ENCODE assay signal across 1 cellular context in the genomic region with DNA sequence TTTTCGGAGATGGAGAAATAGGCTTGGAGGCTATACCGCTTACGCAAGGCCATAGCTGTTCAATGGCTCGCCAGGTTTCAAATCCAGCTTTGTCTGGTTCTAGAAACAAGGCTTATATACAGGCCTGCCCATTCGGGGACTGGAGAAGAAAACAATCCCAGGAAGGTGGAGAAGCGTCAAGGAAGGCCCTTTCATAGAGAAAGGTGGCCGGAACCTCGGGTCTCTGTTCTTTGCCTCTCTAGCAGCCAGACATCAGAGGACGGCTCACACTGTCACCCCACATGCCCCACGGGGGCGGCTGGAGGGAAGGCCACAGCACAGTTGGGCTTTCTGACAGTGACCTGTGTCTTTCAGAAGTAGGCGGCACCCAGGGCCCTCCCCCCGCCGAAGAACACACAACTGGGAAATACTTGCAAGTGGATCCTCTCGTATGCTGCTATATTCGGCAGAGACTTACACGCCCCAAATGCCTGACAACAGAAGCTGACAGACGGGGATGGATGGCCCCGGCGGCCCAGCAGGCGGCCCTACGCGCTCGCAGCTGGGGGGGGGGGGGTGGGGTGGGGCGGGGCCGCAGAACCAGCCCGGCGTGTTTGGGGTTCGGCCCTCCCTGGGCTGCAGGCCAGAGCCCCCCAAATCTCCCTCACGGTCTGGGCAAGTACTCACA.
TF ChIP-seq lines count a peak whose summit lies in the region.

No MANE protein-coding gene starts in this region.

TF ChIP-seq in K562, 482 proteins besides CTCF, POLR2A, EP300 and RAD21 (continued from another document and continues in another):
- no peak for TF ChIP-seq HDAC8 (tag; IDR thresholded peaks at IDR 0.05)
- no peak for TF ChIP-seq NR2F6 (CRISPR knock-in tag; IDR thresholded peaks at IDR 0.05)
- no peak for TF ChIP-seq RHOXF2B (CRISPR knock-in tag; conservative IDR thresholded peaks at IDR 0.05)
- TF ChIP-seq HSF4 (CRISPR knock-in tag; IDR thresholded peaks at IDR 0.05; ENCODE audit: borderline replicate concordance), result no peak
- TF ChIP-seq RBM17 (IDR thresholded peaks at IDR 0.05; ENCODE audit: borderline replicate concordance, low read depth, low read length), result no peak
- TF ChIP-seq ZNF146 (CRISPR knock-in tag; IDR thresholded peaks at IDR 0.05; ENCODE audit: unreplicated experiment), result no peak
- TF ChIP-seq SIX5 (IDR thresholded peaks at IDR 0.05; ENCODE audit: borderline replicate concordance in 1 of 2, insufficient read depth in 1 of 2, low read depth in 1 of 2, low read length in 2 of 2), result no peak
- TF ChIP-seq TCF3 (CRISPR knock-in tag; IDR thresholded peaks at IDR 0.05), result no peak
- no peak for TF ChIP-seq NONO (IDR thresholded peaks at IDR 0.05; ENCODE audit: low read depth in 2 of 2, low read length in 1 of 2)
- TF ChIP-seq, protein P1, sequence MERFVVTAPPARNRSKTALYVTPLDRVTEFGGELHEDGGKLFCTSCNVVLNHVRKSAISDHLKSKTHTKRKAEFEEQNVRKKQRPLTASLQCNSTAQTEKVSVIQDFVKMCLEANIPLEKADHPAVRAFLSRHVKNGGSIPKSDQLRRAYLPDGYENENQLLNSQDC (CRISPR knock-in tag; IDR thresholded peaks at IDR 0.05), result no peak
- TF ChIP-seq PHTF2 (CRISPR knock-in tag; IDR thresholded peaks at IDR 0.05), result no peak
- TF ChIP-seq NCOA2 (IDR thresholded peaks at IDR 0.05; ENCODE audit: partially characterized antibody in 2 of 2), result no peak
- TF ChIP-seq NR2C1 (IDR thresholded peaks at IDR 0.05), result no peak
- no peak for TF ChIP-seq NR2C1 (tag; IDR thresholded peaks at IDR 0.05)
- TF ChIP-seq, protein P2, sequence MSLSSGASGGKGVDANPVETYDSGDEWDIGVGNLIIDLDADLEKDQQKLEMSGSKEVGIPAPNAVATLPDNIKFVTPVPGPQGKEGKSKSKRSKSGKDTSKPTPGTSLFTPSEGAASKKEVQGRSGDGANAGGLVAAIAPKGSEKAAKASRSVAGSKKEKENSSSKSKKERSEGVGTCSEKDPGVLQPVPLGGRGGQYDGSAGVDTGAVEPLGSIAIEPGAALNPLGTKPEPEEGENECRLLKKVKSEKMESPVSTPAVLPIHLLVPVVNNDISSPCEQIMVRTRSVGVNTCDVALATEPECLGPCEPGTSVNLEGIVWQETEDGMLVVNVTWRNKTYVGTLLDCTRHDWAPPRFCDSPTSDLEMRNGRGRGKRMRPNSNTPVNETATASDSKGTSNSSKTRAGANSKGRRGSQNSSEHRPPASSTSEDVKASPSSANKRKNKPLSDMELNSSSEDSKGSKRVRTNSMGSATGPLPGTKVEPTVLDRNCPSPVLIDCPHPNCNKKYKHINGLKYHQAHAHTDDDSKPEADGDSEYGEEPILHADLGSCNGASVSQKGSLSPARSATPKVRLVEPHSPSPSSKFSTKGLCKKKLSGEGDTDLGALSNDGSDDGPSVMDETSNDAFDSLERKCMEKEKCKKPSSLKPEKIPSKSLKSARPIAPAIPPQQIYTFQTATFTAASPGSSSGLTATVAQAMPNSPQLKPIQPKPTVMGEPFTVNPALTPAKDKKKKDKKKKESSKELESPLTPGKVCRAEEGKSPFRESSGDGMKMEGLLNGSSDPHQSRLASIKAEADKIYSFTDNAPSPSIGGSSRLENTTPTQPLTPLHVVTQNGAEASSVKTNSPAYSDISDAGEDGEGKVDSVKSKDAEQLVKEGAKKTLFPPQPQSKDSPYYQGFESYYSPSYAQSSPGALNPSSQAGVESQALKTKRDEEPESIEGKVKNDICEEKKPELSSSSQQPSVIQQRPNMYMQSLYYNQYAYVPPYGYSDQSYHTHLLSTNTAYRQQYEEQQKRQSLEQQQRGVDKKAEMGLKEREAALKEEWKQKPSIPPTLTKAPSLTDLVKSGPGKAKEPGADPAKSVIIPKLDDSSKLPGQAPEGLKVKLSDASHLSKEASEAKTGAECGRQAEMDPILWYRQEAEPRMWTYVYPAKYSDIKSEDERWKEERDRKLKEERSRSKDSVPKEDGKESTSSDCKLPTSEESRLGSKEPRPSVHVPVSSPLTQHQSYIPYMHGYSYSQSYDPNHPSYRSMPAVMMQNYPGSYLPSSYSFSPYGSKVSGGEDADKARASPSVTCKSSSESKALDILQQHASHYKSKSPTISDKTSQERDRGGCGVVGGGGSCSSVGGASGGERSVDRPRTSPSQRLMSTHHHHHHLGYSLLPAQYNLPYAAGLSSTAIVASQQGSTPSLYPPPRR (CRISPR knock-in tag; IDR thresholded peaks at IDR 0.05; ENCODE audit: borderline replicate concordance), result no peak
- no peak for TF ChIP-seq BRF1 (IDR thresholded peaks at IDR 0.05; ENCODE audit: borderline replicate concordance, extremely low read depth, insufficient read length)
- TF ChIP-seq LARP7 (IDR thresholded peaks at IDR 0.05), result no peak
- TF ChIP-seq, protein P3, sequence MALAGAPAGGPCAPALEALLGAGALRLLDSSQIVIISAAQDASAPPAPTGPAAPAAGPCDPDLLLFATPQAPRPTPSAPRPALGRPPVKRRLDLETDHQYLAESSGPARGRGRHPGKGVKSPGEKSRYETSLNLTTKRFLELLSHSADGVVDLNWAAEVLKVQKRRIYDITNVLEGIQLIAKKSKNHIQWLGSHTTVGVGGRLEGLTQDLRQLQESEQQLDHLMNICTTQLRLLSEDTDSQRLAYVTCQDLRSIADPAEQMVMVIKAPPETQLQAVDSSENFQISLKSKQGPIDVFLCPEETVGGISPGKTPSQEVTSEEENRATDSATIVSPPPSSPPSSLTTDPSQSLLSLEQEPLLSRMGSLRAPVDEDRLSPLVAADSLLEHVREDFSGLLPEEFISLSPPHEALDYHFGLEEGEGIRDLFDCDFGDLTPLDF (CRISPR knock-in tag; IDR thresholded peaks at IDR 0.05), result no peak
- no peak for TF ChIP-seq NFATC3 (IDR thresholded peaks at IDR 0.05)
- TF ChIP-seq HDAC6 (IDR thresholded peaks at IDR 0.05; ENCODE audit: low read depth, low read length), result no peak
- TF ChIP-seq ARID1B (IDR thresholded peaks at IDR 0.05), result no peak
- TF ChIP-seq, protein P4, sequence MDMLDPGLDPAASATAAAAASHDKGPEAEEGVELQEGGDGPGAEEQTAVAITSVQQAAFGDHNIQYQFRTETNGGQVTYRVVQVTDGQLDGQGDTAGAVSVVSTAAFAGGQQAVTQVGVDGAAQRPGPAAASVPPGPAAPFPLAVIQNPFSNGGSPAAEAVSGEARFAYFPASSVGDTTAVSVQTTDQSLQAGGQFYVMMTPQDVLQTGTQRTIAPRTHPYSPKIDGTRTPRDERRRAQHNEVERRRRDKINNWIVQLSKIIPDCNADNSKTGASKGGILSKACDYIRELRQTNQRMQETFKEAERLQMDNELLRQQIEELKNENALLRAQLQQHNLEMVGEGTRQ (CRISPR knock-in tag; IDR thresholded peaks at IDR 0.05), result no peak
- peak; percentile 29; the same call in 1 of the 2 replicates for TF ChIP-seq ZFX (CRISPR knock-in tag; IDR thresholded peaks at IDR 0.05)
- TF ChIP-seq, protein P5, sequence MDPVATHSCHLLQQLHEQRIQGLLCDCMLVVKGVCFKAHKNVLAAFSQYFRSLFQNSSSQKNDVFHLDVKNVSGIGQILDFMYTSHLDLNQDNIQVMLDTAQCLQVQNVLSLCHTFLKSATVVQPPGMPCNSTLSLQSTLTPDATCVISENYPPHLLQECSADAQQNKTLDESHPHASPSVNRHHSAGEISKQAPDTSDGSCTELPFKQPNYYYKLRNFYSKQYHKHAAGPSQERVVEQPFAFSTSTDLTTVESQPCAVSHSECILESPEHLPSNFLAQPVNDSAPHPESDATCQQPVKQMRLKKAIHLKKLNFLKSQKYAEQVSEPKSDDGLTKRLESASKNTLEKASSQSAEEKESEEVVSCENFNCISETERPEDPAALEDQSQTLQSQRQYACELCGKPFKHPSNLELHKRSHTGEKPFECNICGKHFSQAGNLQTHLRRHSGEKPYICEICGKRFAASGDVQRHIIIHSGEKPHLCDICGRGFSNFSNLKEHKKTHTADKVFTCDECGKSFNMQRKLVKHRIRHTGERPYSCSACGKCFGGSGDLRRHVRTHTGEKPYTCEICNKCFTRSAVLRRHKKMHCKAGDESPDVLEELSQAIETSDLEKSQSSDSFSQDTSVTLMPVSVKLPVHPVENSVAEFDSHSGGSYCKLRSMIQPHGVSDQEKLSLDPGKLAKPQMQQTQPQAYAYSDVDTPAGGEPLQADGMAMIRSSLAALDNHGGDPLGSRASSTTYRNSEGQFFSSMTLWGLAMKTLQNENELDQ (CRISPR knock-in tag; IDR thresholded peaks at IDR 0.05; ENCODE audit: borderline replicate concordance), result no peak
- TF ChIP-seq, protein P6, sequence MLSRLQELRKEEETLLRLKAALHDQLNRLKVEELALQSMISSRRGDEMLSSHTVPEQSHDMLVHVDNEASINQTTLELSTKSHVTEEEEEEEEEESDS (CRISPR knock-in tag; IDR thresholded peaks at IDR 0.05), result no peak
- TF ChIP-seq, protein P7, sequence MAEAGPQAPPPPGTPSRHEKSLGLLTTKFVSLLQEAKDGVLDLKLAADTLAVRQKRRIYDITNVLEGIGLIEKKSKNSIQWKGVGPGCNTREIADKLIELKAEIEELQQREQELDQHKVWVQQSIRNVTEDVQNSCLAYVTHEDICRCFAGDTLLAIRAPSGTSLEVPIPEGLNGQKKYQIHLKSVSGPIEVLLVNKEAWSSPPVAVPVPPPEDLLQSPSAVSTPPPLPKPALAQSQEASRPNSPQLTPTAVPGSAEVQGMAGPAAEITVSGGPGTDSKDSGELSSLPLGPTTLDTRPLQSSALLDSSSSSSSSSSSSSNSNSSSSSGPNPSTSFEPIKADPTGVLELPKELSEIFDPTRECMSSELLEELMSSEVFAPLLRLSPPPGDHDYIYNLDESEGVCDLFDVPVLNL (CRISPR knock-in tag; IDR thresholded peaks at IDR 0.05; ENCODE audit: low read depth), result no peak
- TF ChIP-seq ZNF197 (CRISPR knock-in tag; IDR thresholded peaks at IDR 0.05; ENCODE audit: low read depth), result no peak
- no peak for TF ChIP-seq HMG20A (CRISPR knock-in tag; conservative IDR thresholded peaks at IDR 0.05)
- TF ChIP-seq TRIM28 (IDR thresholded peaks at IDR 0.05), result no peak
- TF ChIP-seq MECOM (CRISPR knock-in tag; IDR thresholded peaks at IDR 0.05), result no peak
- TF ChIP-seq, protein P8, sequence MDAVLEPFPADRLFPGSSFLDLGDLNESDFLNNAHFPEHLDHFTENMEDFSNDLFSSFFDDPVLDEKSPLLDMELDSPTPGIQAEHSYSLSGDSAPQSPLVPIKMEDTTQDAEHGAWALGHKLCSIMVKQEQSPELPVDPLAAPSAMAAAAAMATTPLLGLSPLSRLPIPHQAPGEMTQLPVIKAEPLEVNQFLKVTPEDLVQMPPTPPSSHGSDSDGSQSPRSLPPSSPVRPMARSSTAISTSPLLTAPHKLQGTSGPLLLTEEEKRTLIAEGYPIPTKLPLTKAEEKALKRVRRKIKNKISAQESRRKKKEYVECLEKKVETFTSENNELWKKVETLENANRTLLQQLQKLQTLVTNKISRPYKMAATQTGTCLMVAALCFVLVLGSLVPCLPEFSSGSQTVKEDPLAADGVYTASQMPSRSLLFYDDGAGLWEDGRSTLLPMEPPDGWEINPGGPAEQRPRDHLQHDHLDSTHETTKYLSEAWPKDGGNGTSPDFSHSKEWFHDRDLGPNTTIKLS (IDR thresholded peaks at IDR 0.05; ENCODE audit: borderline replicate concordance, low read depth), result no peak
- TF ChIP-seq, protein P9, sequence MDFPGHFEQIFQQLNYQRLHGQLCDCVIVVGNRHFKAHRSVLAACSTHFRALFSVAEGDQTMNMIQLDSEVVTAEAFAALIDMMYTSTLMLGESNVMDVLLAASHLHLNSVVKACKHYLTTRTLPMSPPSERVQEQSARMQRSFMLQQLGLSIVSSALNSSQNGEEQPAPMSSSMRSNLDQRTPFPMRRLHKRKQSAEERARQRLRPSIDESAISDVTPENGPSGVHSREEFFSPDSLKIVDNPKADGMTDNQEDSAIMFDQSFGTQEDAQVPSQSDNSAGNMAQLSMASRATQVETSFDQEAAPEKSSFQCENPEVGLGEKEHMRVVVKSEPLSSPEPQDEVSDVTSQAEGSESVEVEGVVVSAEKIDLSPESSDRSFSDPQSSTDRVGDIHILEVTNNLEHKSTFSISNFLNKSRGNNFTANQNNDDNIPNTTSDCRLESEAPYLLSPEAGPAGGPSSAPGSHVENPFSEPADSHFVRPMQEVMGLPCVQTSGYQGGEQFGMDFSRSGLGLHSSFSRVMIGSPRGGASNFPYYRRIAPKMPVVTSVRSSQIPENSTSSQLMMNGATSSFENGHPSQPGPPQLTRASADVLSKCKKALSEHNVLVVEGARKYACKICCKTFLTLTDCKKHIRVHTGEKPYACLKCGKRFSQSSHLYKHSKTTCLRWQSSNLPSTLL (IDR thresholded peaks at IDR 0.05), result no peak
- TF ChIP-seq XRCC5 (IDR thresholded peaks at IDR 0.05; ENCODE audit: low read depth, low read length), result no peak
- no peak for TF ChIP-seq ZNF668 (CRISPR knock-in tag; IDR thresholded peaks at IDR 0.05)
- no peak for TF ChIP-seq ZNF384 (IDR thresholded peaks at IDR 0.05; ENCODE audit: low read depth, low read length)
- TF ChIP-seq KLF16 (IDR thresholded peaks at IDR 0.05), result no peak
- TF ChIP-seq KLF10 (CRISPR knock-in tag; IDR thresholded peaks at IDR 0.05), result no peak
- TF ChIP-seq SOX6 (IDR thresholded peaks at IDR 0.05), result no peak
- TF ChIP-seq XRCC3 (IDR thresholded peaks at IDR 0.05), result no peak
- TF ChIP-seq HCFC1 (IDR thresholded peaks at IDR 0.05; ENCODE audit: low read depth, low read length), result peak; percentile 6; the same call in 1 of the 2 replicates
- TF ChIP-seq FOXA3 (CRISPR knock-in tag; conservative IDR thresholded peaks at IDR 0.05 in 1 of 2, IDR thresholded peaks at IDR 0.05 in 1 of 2), result no peak
- TF ChIP-seq SRSF7 (optimal IDR thresholded peaks at IDR 0.05; ENCODE audit: low read depth, low read length), result no peak
- TF ChIP-seq, protein P10, sequence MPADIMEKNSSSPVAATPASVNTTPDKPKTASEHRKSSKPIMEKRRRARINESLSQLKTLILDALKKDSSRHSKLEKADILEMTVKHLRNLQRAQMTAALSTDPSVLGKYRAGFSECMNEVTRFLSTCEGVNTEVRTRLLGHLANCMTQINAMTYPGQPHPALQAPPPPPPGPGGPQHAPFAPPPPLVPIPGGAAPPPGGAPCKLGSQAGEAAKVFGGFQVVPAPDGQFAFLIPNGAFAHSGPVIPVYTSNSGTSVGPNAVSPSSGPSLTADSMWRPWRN (IDR thresholded peaks at IDR 0.05; ENCODE audit: low read depth), result no peak
- TF ChIP-seq FOXJ3 (CRISPR knock-in tag; IDR thresholded peaks at IDR 0.05), result no peak
- TF ChIP-seq BRD9 (IDR thresholded peaks at IDR 0.05; ENCODE audit: low read depth, partially characterized antibody), result no peak
- no peak for TF ChIP-seq ZKSCAN1 (IDR thresholded peaks at IDR 0.05; ENCODE audit: low read depth, low read length)
- peak; percentile 33; the same call in 1 of the 2 replicates for TF ChIP-seq JUND (IDR thresholded peaks at IDR 0.05; ENCODE audit: borderline replicate concordance, low read depth, low read length)
- no peak; the same call in 2 of the 3 replicates for TF ChIP-seq JUND (tag; IDR thresholded peaks at IDR 0.05; ENCODE audit: borderline replicate concordance, low read depth, low read length)
- TF ChIP-seq GTF2A2 (tag; IDR thresholded peaks at IDR 0.05), result no peak
- no peak for TF ChIP-seq CREBBP (IDR thresholded peaks at IDR 0.05; ENCODE audit: low read depth, low read length)
- peak; percentile 9; the same call in 1 of the 2 replicates for TF ChIP-seq BHLHE40 (IDR thresholded peaks at IDR 0.05; ENCODE audit: low read length)
- TF ChIP-seq HEY1 (CRISPR knock-in tag; IDR thresholded peaks at IDR 0.05; ENCODE audit: borderline replicate concordance), result no peak
- TF ChIP-seq SREBF1 (IDR thresholded peaks at IDR 0.05; ENCODE audit: borderline replicate concordance, low read depth, low read length), result no peak
